ENCODE assay signal across 24 cellular contexts in genomic region chr17:72346306-72346705, GRCh38.
"Had no signal": no experiment of that assay in that cellular context is flagged by ENCODE, and none has a peak within 500 bp of the region (broad histone marks: within the 10 kb centered on the region; RNA-seq: fewer than 3 reads in every experiment).

No MANE protein-coding gene starts in this region.

- DNase-seq: activated B cell treated with CpG ODN at 0.5 μM for 24 hours; activated CD4-positive, alpha-beta T cell treated with anti-CD3 and anti-CD28 coated beads for 1 hour; activated CD4-positive, alpha-beta T cell treated with anti-CD3 and anti-CD28 coated beads, Interleukin-2, amount 10 ng/mL, durations not matched to agents 24 days and 14 days; activated CD4-positive, alpha-beta T cell treated with anti-CD3 and anti-CD28 coated beads, Interleukin-2, amount 50 U/mL, for 48 hours; activated CD8-positive, alpha-beta memory T cell treated with anti-CD3 and anti-CD28 coated beads, Interleukin-2, amount 10 ng/mL, durations not matched to agents 7 days and 5 days; activated effector memory CD4-positive, alpha-beta T cell treated with Interleukin-2 at 50 U/mL for 16 hours; activated naive CD4-positive, alpha-beta T cell; activated T-cell treated with anti-CD3 and anti-CD28 coated beads, Interleukin-2, amount 50 U/mL, for 24 hours; aorta; caudate nucleus; colonic mucosa; Karpas-422; MM.1S; NCI-H1694; NCI-H2029; NCI-H345; NCI-H510A treated with DMSO at 0.1 percent for 48 hours; NCI-H82; Peyer's patch; Right ventricle myocardium superior; SJCRH30; SK-N-SH had no signal

- H3K27ac ChIP-seq: breast epithelium, colonic mucosa, Peyer's patch, RWPE1, SJCRH30 had no signal

- ATAC-seq: activated CD8-positive, alpha-beta memory T cell treated with anti-CD3 and anti-CD28 coated beads, Interleukin-2, amount 10 ng/mL, durations not matched to agents 7 days and 5 days had no signal

- H3K4me3 ChIP-seq: breast epithelium, colonic mucosa, Peyer's patch, SJCRH30 had no signal

- H3K4me1 ChIP-seq: breast epithelium, colonic mucosa, Peyer's patch, SJCRH30 had no signal

- H3K27me3 ChIP-seq: breast epithelium, colonic mucosa, Peyer's patch, SJCRH30 had no signal

- H3K36me3 ChIP-seq: breast epithelium, colonic mucosa, Peyer's patch, SJCRH30 had no signal

- H3K9me3 ChIP-seq: breast epithelium, colonic mucosa, Peyer's patch, SJCRH30, SK-N-SH had no signal
